22 cellular contexts compared by ENCODE assay signal in genomic region chr2:62471816-62472215, GRCh38. TPM values are rescaled to one million over a fixed set of nuclear protein-coding genes. Genes with fewer than 3 reads are reported as not detected.
DNase-seq lines count a peak whose midpoint lies in the region; TF ChIP-seq lines count a peak whose summit lies in the region.
"Had no signal": no experiment of that assay in that cellular context is flagged by ENCODE, and none has a peak within 500 bp of the region (broad histone marks: within the 10 kb centered on the region; RNA-seq: fewer than 3 reads in every experiment).

No MANE protein-coding gene starts in this region.

- H3F3A ChIP-seq in smooth muscle cell (ENCODE audit: low read depth), result no peaks in the 10 kb centered on the region

- no peaks in the 10 kb centered on the region for H3K9me3 ChIP-seq in left ventricle myocardium inferior (replicated peaks)
- H3K9me3 ChIP-seq in smooth muscle cell (replicated peaks; ENCODE audit: low read depth), result no peaks in the 10 kb centered on the region
- H3K9me3 ChIP-seq: ascending aorta, esophagus squamous epithelium had no signal

- no peaks in the 10 kb centered on the region for H3K79me2 ChIP-seq in smooth muscle cell (ENCODE audit: low read depth)

- H3K36me3 ChIP-seq in left ventricle myocardium inferior, result no peaks in the 10 kb centered on the region
- no peaks in the 10 kb centered on the region for H3K36me3 ChIP-seq in smooth muscle cell (ENCODE audit: low read depth)
- H3K36me3 ChIP-seq: ascending aorta, esophagus squamous epithelium had no signal

- intact Hi-C loops in left ventricle myocardium inferior (cut with micrococcal nuclease), result no loop called here

- H3K27ac ChIP-seq in left ventricle myocardium inferior (replicated peaks) (peak overlapping the region; percentile 75), smooth muscle cell (ENCODE audit: low read depth) (no peak overlapping the region)
- H3K27ac ChIP-seq: ascending aorta, RWPE1 had no signal

- 71% methylated on average over 7 of the region's 7 CpGs for WGBS in smooth muscle cell (ENCODE audit: low lambda C conversion rate)

- TF ChIP-seq CTCF in left ventricle myocardium inferior (IDR thresholded peaks at IDR 0.05; ENCODE audit: borderline replicate concordance), result no peak
- no peak for TF ChIP-seq CTCF in smooth muscle cell (IDR thresholded peaks at IDR 0.05; ENCODE audit: borderline replicate concordance, insufficient read depth, poor library complexity, severe bottlenecking)

- no peaks in the 10 kb centered on the region for H4K20me1 ChIP-seq in smooth muscle cell (ENCODE audit: low read depth)

- no peak overlapping the region for H3K4me3 ChIP-seq in left ventricle myocardium inferior
- no peak overlapping the region for H3K4me3 ChIP-seq in smooth muscle cell
- H3K4me3 ChIP-seq: ascending aorta, esophagus squamous epithelium had no signal

- H3K9ac ChIP-seq in smooth muscle cell (ENCODE audit: low read depth), result no peak overlapping the region

- DNase-seq in DMS79 treated with DMSO at 0.1 percent for 48 hours (lab: John Stamatoyannopoulos, UW), result peak; percentile 91
- peak; percentile 20 for DNase-seq in NCI-H524 treated with DMSO at 0.1 percent for 48 hours (lab: John Stamatoyannopoulos, UW)
- DNase-seq in left ventricle myocardium inferior, result peak; percentile 77
- no peak for DNase-seq in smooth muscle cell (lab: John Stamatoyannopoulos, UW; ENCODE audit: unreplicated experiment)
- no peak for DNase-seq in NOMO-1 (lab: John Stamatoyannopoulos, UW; ENCODE audit: unreplicated experiment in 2 of 2)
- DNase-seq in NCI-H1694 (lab: John Stamatoyannopoulos, UW), result no peak
- DNase-seq in stimulated activated CD4-positive, alpha-beta T cell treated with anti-CD3 and anti-CD28 coated beads, Interleukin-4, amount 100 ng/mL, for 1 hour, result no peak
- no peak for DNase-seq in H4 (ENCODE audit: low spot score)
- DNase-seq: activated CD8-positive, alpha-beta memory T cell treated with anti-CD3 and anti-CD28 coated beads for 24 hours; activated naive CD4-positive, alpha-beta T cell treated with anti-CD3 and anti-CD28 coated beads, Interleukin-2, amount 50 U/mL, for 16 hours; activated T-cell treated with anti-CD3 and anti-CD28 coated beads, Interleukin-2, amount 50 U/mL, for 4 hours; cerebellar nuclear complex; DMS 273 treated with DMSO at 0.1 percent for 48 hours; effector memory CD4-positive, alpha-beta T cell; esophagus squamous epithelium; GDM1; NCI-H2081; NCI-H510A; retina had no signal

- H3K27me3 ChIP-seq in left ventricle myocardium inferior (ENCODE audit: low read depth) (no peaks in the 10 kb centered on the region), smooth muscle cell (ENCODE audit: low read depth) (no peaks in the 10 kb centered on the region)
- H3K27me3 ChIP-seq: ascending aorta, esophagus squamous epithelium had no signal

- H3K4me1 ChIP-seq in left ventricle myocardium inferior (peaks cover 52% of the 10 kb centered on the region), smooth muscle cell (ENCODE audit: low read depth) (peaks cover 23% of the 10 kb centered on the region)

- H3K4me2 ChIP-seq in smooth muscle cell, result peak overlapping the region; percentile 9

- H2AFZ ChIP-seq in smooth muscle cell (ENCODE audit: low read depth), result no peak overlapping the region

RNA-seq across cellular contexts. Expression of gene TMEM17, which starts 34.2 kb away (rescaled TPM):
- 2.2 TPM for total RNA-seq in left ventricle myocardium inferior
- 1.7 and 4.0 TPM in 2 replicates for total RNA-seq in smooth muscle cell
- 3.6 and 6.1 TPM in 2 replicates for polyA plus RNA-seq in smooth muscle cell
- total RNA-seq in H4 (2014; rRNA removed; shearing (Covaris generic)), result 2.6 and 2.8 TPM in 2 replicates
- total RNA-seq: ascending aorta had no signal
- polyA plus RNA-seq: IgD-negative memory B cell had no signal

Comparison
In these comparisons a context has a peak if more than half of its experiments do, and no peak if none do; other contexts are left out.
1. DNase-seq: peak in DMS79 treated with DMSO at 0.1 percent for 48 hours (single experiment), NCI-H524 treated with DMSO at 0.1 percent for 48 hours (single experiment) and left ventricle myocardium inferior (single experiment); none in smooth muscle cell (single experiment), NOMO-1 (0 of 2), NCI-H1694 (single experiment), stimulated activated CD4-positive, alpha-beta T cell treated with anti-CD3 and anti-CD28 coated beads, Interleukin-4, amount 100 ng/mL, for 1 hour (single experiment) and H4 (single experiment).